Comparison of ENCODE assay signal across 12 cellular contexts in the genomic region with DNA sequence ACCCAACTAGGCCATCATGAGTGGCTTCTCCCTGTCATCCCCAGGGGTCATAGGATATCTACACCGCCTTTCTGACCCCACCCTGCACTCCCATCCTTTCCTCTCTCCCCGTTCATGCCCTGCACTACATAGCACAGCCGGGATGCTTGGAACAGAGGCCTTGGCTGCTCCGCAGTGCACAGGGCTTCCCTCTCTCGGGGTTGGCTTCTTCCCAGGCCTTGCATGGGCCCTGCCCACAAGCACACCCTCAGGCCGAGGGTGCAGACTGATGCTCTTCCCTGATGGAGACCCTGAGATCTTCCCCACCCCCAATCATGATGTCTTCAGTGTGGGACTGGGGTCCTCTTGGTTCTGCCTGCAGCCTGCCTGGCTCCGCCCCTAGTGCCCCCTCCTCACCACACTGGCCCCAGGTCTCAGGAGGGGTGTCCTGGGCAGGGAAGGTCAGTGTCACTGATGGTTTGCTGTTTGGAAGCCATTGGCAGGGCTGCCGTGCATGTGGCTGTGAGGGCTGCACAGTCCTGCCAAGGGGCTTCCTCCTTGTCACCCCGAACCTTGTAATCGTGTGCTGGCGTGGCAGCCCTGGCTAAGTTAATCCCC. TPM values are rescaled to one million over a fixed set of nuclear protein-coding genes. Genes with fewer than 3 reads are reported as not detected.
DNase-seq lines count a peak whose midpoint lies in the region; ATAC-seq, FAIRE-seq and TF ChIP-seq lines count a peak whose summit lies in the region.
"Had no signal": no experiment of that assay in that cellular context is flagged by ENCODE, and none has a peak within 500 bp of the region (broad histone marks: within the 10 kb centered on the region; RNA-seq: fewer than 3 reads in every experiment).

No MANE protein-coding gene starts in this region.

- H3K9ac ChIP-seq in HCT116 (ENCODE audit: low read length) (no peak overlapping the region), colonic mucosa (ENCODE audit: low read depth in 2 of 2, low read length in 2 of 2) (peak overlapping the region; percentile 44 to 76), stomach smooth muscle (ENCODE audit: low read length in 2 of 2) (peak overlapping the region; percentile 61 to 74)

- H3K36me3 ChIP-seq in HCT116 (ENCODE audit: control insufficient read depth in 1 of 2, insufficient read depth in 2 of 2, low read length in 2 of 2): peaks cover 3 to 5% of the 10 kb centered on the region in 2 experiments; a peak in 2 of 4 replicates
- H3K36me3 ChIP-seq in colonic mucosa: no peaks in the 10 kb centered on the region
- H3K36me3 ChIP-seq in lung (ENCODE audit: control insufficient read depth in 2 of 2, insufficient read depth in 2 of 2, low read length in 2 of 2): peaks cover 0 to 18% of the 10 kb centered on the region in 2 donors
- H3K36me3 ChIP-seq in stomach smooth muscle (ENCODE audit: control insufficient read depth in 2 of 2, insufficient read depth in 2 of 2, low read length in 2 of 2): peaks cover 0 to 2% of the 10 kb centered on the region in 2 donors

- H3K9me3 ChIP-seq in HCT116 (ENCODE audit: control insufficient read depth in 1 of 2, insufficient read depth in 1 of 2, low read depth in 1 of 2, low read length in 2 of 2): no peaks in the 10 kb centered on the region
- no peaks in the 10 kb centered on the region for H3K9me3 ChIP-seq in colonic mucosa
- H3K9me3 ChIP-seq in lung (ENCODE audit: control insufficient read depth in 2 of 2, insufficient read depth in 1 of 2, low read length in 1 of 2): no peaks in the 10 kb centered on the region
- H3K9me3 ChIP-seq in stomach smooth muscle (ENCODE audit: control insufficient read depth in 2 of 2, low read length in 2 of 2): no peaks in the 10 kb centered on the region
- H3K9me3 ChIP-seq: BLaER1 treated with 17β-estradiol and CSF1 and Interleukin-3, amounts not matched to agents 10 nM and 100 nM had no signal

- no peak for ATAC-seq in HCT116
- ATAC-seq in lung (ENCODE audit: insufficient read depth, low FRiP score): no peak
- no peak for ATAC-seq in HG02970 (IDR thresholded peaks at IDR 0.05; ENCODE audit: low FRiP score, unreplicated experiment)
- ATAC-seq in HG02759 (IDR thresholded peaks at IDR 0.05; ENCODE audit: unreplicated experiment): no peak
- ATAC-seq in GM19397 (IDR thresholded peaks at IDR 0.05; ENCODE audit: unreplicated experiment): no peak

- H3K79me2 ChIP-seq in HCT116 (ENCODE audit: insufficient read depth, low read length): no peaks in the 10 kb centered on the region

- FAIRE-seq in GM12892 (lab: Jason Lieb, UNC): no peak

- H3K4me1 ChIP-seq in HCT116 (ENCODE audit: control insufficient read depth in 1 of 2, insufficient read depth in 2 of 2, low read length in 2 of 2): peaks cover 47 to 78% of the 10 kb centered on the region in 2 experiments
- H3K4me1 ChIP-seq in colonic mucosa: peaks cover 39% of the 10 kb centered on the region
- H3K4me1 ChIP-seq in lung (ENCODE audit: control insufficient read depth in 2 of 2, insufficient read depth in 2 of 2, low read length in 2 of 2): peaks cover 29 to 41% of the 10 kb centered on the region in 2 donors
- peaks cover 74% of the 10 kb centered on the region for H3K4me1 ChIP-seq in stomach smooth muscle (ENCODE audit: control insufficient read depth, insufficient read depth, low read length)

- WGBS in lung, 2 donors: 67 to 78% methylated on average over 11 of the region's 11 CpGs

- RAD21 ChIA-PET in HCT116 (lab: Charles Lee; ENCODE audit: low non-redundant PET in 1 of 2, low total read pairs in 2 of 2, uncharacterized antibody in 2 of 2, unreplicated experiment in 2 of 2): no interaction called here

- no TSS peak for BruUV-seq in HCT116 (replicated peaks; lab: Mats Ljungman, UMichigan)

- H3K4me3 ChIP-seq in HCT116 (replicated peaks in 1 of 2; ENCODE audit: low read depth in 1 of 2, low read length in 2 of 2) (no peak overlapping the region), colonic mucosa (no peak overlapping the region), lung (no peak overlapping the region), stomach smooth muscle (ENCODE audit: low read length in 2 of 2) (peak overlapping the region; percentile 21 to 47)
- H3K4me3 ChIP-seq: BLaER1 treated with 17β-estradiol and CSF1 and Interleukin-3, amounts not matched to agents 10 nM and 100 nM had no signal

- TF ChIP-seq CTCF in HCT116 (IDR thresholded peaks at IDR 0.05 in 2 of 3, conservative IDR thresholded peaks at IDR 0.05 in 1 of 3; ENCODE audit: borderline replicate concordance in 1 of 3, insufficient read depth in 1 of 3, low read depth in 2 of 3, low read length in 2 of 3) (no peak), colonic mucosa (IDR thresholded peaks at IDR 0.05) (no peak), lung (IDR thresholded peaks at IDR 0.05; ENCODE audit: control extremely low read depth, extremely low read depth) (no peak)

- TF ChIP-seq POLR2A in HCT116 (IDR thresholded peaks at IDR 0.05; ENCODE audit: borderline replicate concordance, extremely low read depth, insufficient read depth, insufficient read length) (no peak), GM12892 (IDR thresholded peaks at IDR 0.05; ENCODE audit: low read depth, low read length) (no peak)

- POLR2A ChIA-PET in HCT116 (lab: Charles Lee): interaction anchor here (1.1 to 4.6 kb wide), 2 partner anchors 9 to 98 kb away, joined by 3 to 28 read pairs; a partner anchor contains a TSS

- CTCF ChIA-PET in HCT116 (lab: Charles Lee): no interaction called here

- H3K27ac ChIP-seq in HCT116 (ENCODE audit: low read depth, low read length) (peak overlapping the region; percentile 93), colonic mucosa (peak overlapping the region; percentile 95), lung (ENCODE audit: low read depth in 1 of 2, low read length in 1 of 2) (peak overlapping the region; percentile 84 to 95), stomach smooth muscle (ENCODE audit: low read length) (peak overlapping the region; percentile 100)
- H3K27ac ChIP-seq: BLaER1 treated with 17β-estradiol and CSF1 and Interleukin-3, amounts not matched to agents 10 nM and 100 nM had no signal

- no peak for TF ChIP-seq RAD21 in HCT116 (IDR thresholded peaks at IDR 0.05; ENCODE audit: low read depth)

- no peak overlapping the region for H2AFZ ChIP-seq in HCT116 (ENCODE audit: low read depth, low read length, poor library complexity, severe bottlenecking)

- H3K9me2 ChIP-seq in HCT116 (ENCODE audit: insufficient read depth): no peaks in the 10 kb centered on the region

- H3K27me3 ChIP-seq in HCT116 (ENCODE audit: insufficient read depth, low read length): no peaks in the 10 kb centered on the region
- no peaks in the 10 kb centered on the region for H3K27me3 ChIP-seq in colonic mucosa
- H3K27me3 ChIP-seq in lung (ENCODE audit: control insufficient read depth, insufficient read depth): no peaks in the 10 kb centered on the region
- H3K27me3 ChIP-seq in stomach smooth muscle (ENCODE audit: control insufficient read depth in 1 of 2, insufficient read depth in 2 of 2, low read length in 2 of 2): no peaks in the 10 kb centered on the region
- H3K27me3 ChIP-seq: BLaER1 treated with 17β-estradiol and CSF1 and Interleukin-3, amounts not matched to agents 10 nM and 100 nM had no signal

- peak overlapping the region; percentile 78; the same call in 1 of the 2 replicates for H3K4me2 ChIP-seq in HCT116 (ENCODE audit: low read length)

- H4K20me1 ChIP-seq in HCT116 (ENCODE audit: insufficient read depth): no peaks in the 10 kb centered on the region

- intact Hi-C loops in HCT116 (cut with micrococcal nuclease): loop anchor here (10.0 kb wide), 1 partner anchor 497 kb away; a partner anchor contains a TSS
- intact Hi-C loops in colonic mucosa (cut with DNase I): loop anchor here (5.0 kb wide), 1 partner anchor 199 kb away; no protein-coding TSS in a partner anchor

- DNase-seq in HCT116 (ENCODE audit: low read depth, low spot score) (no peak), colonic mucosa (no peak), lung (ENCODE audit: low spot score) (no peak), GM12892 (ENCODE audit: insufficient read length) (no peak)
- DNase-seq: cerebellar nuclear complex, NCI-H2227 treated with DMSO at 0.1 percent for 48 hours, RPMI8226 had no signal

TF ChIP-seq in HCT116, 20 proteins besides CTCF, POLR2A, EP300 and RAD21 (continues in another document):
- TF ChIP-seq ZFX (IDR thresholded peaks at IDR 0.05) (no peak), YY1 (IDR thresholded peaks at IDR 0.05; ENCODE audit: extremely low read depth, insufficient replicate concordance, low read depth, low read length) (no peak)

RNA-seq across cellular contexts. Expression of a gene that starts 14.3 kb away (rescaled TPM):
- 17.7 TPM for total RNA-seq in HCT116 (2021; ENCODE audit: unreplicated experiment)
- polyA plus RNA-seq in HCT116 (2012): 10.5 and 11.0 TPM in 2 replicates
- total RNA-seq in colonic mucosa: 10 to 100 TPM; 27.8 to 38.6 TPM
- 10 to 100 TPM; 16.8 to 69.8 TPM for total RNA-seq in lung
- polyA plus RNA-seq in lung: 10 to 100 TPM; 32.3 to 37.9 TPM
- polyA plus RNA-seq in GM12892 (2012; ENCODE audit: missing spikeins): 6.6 TPM

RNA-seq across cellular contexts. Expression of a gene that starts 31.0 kb away (rescaled TPM):
- total RNA-seq in HCT116 (2021; ENCODE audit: unreplicated experiment) (1.4 TPM), colonic mucosa (1 to 10 TPM in 1 of 2 donors, under 1 TPM in 1; 0.88 to 1.7 TPM), lung (1 to 10 TPM in 1 of 2 donors, under 1 TPM in 1; 0.98 to 1.3 TPM)
- polyA plus RNA-seq in HCT116 (2012): 1.6 and 1.8 TPM in 2 replicates
- polyA plus RNA-seq in lung: 1 to 10 TPM; 1.8 to 2.4 TPM
- polyA plus RNA-seq in GM12892 (2012; ENCODE audit: missing spikeins): 0.78 TPM

RNA-seq across cellular contexts. Expression of a gene that starts 40.2 kb away (rescaled TPM):
- total RNA-seq in HCT116 (2021; ENCODE audit: unreplicated experiment) (137 TPM), colonic mucosa (100 to 1,000 TPM in 1 of 2 donors, 10 to 100 TPM in 1; 94.2 to 176 TPM), lung (10 to 100 TPM; 25.9 to 93.2 TPM)
- polyA plus RNA-seq in HCT116 (2012): 108 and 113 TPM in 2 replicates
- polyA plus RNA-seq in lung: 10 to 100 TPM; 57.3 to 71.3 TPM
- 40.8 TPM for polyA plus RNA-seq in GM12892 (2012; ENCODE audit: missing spikeins)

RNA-seq across cellular contexts. Expression of a gene that starts 45.1 kb away (rescaled TPM):
- total RNA-seq in HCT116 (2021; ENCODE audit: unreplicated experiment) (47.9 TPM), colonic mucosa (10 to 100 TPM; 79.6 to 83.0 TPM), lung (10 to 100 TPM; 31.9 to 69.7 TPM)
- polyA plus RNA-seq in HCT116 (2012): 51.7 and 52.4 TPM in 2 replicates
- 10 to 100 TPM; 61.8 to 71.6 TPM for polyA plus RNA-seq in lung
- polyA plus RNA-seq in GM12892 (2012; ENCODE audit: missing spikeins): 35.1 TPM

RNA-seq across cellular contexts. Expression of a gene that starts 55.8 kb away (rescaled TPM):
- 24.3 TPM for total RNA-seq in HCT116 (2021; ENCODE audit: unreplicated experiment)
- polyA plus RNA-seq in HCT116 (2012): 15.4 and 18.2 TPM in 2 replicates
- total RNA-seq in colonic mucosa: 10 to 100 TPM in 1 of 2 donors, 1 to 10 TPM in 1; 2.2 to 11.6 TPM
- total RNA-seq in lung: 1 to 10 TPM; 3.4 to 7.5 TPM
- 1 to 10 TPM; 3.7 to 4.3 TPM for polyA plus RNA-seq in lung
- polyA plus RNA-seq in GM12892 (2012; ENCODE audit: missing spikeins): 12.3 TPM

Comparison
In these comparisons a context has a peak if more than half of its experiments do, and no peak if none do; other contexts are left out.
1. H3K4me3 ChIP-seq: peak in stomach smooth muscle (2 of 2); none in HCT116 (0 of 2), colonic mucosa (single experiment) and lung (single experiment).
2. Peak in every context shown above with its lines, with median percentiles within 50 percentile points of each other: H3K27ac ChIP-seq.